24 cellular contexts compared by ENCODE assay signal in the genomic region with DNA sequence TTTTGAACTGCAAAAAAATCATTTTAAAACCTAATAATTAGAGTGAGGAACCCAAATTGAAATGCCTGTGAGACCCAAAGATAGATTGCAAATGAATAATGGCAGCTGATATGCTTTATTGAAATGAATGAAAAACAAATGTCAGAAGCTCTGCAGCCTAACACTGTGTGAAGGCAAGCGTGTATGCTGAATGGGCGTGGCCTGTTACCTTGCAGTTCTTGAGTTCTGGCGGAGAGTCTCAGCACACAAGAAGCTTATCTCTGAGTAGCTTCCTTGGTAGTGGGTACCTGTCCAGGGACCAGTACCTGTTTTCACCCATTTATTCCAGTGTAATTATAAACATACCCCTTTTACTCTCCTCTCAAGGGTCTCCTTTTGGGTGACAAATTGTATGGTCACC.
"Had no signal": no experiment of that assay in that cellular context is flagged by ENCODE, and none has a peak within 500 bp of the region (broad histone marks: within the 10 kb centered on the region; RNA-seq: fewer than 3 reads in every experiment).

No MANE protein-coding gene starts in this region.

- H3K4me1 Mint-ChIP-seq: activated CD4-positive, alpha-beta T cell treated with anti-CD3 and anti-CD28 coated beads, Interleukin-2, amount 10 ng/mL, durations not matched to agents 24 days and 14 days; activated naive CD4-positive, alpha-beta T cell treated with anti-CD3 and anti-CD28 coated beads, Interleukin-2, amount 50 U/mL, for 24 hours; activated naive CD8-positive, alpha-beta T cell treated with anti-CD3 and anti-CD28 coated beads, Interleukin-2, amount 10 ng/mL, durations not matched to agents 7 days and 5 days; activated T-helper 17 cell treated with anti-CD3 and anti-CD28 coated beads, Interleukin-2, amount 50 U/mL, for 72 hours; central memory CD8-positive, alpha-beta T cell had no signal

- H3K27me3 Mint-ChIP-seq: activated CD4-positive, alpha-beta T cell treated with anti-CD3 and anti-CD28 coated beads, Interleukin-2, amount 10 ng/mL, durations not matched to agents 24 days and 14 days; activated CD8-positive, alpha-beta T cell treated with anti-CD3 and anti-CD28 coated beads for 36 hours; activated naive CD4-positive, alpha-beta T cell treated with anti-CD3 and anti-CD28 coated beads, Interleukin-2, amount 50 U/mL, for 24 hours; activated naive CD8-positive, alpha-beta T cell treated with anti-CD3 and anti-CD28 coated beads, Interleukin-2, amount 10 ng/mL, durations not matched to agents 7 days and 5 days; central memory CD8-positive, alpha-beta T cell had no signal

- H3K4me3 Mint-ChIP-seq: activated CD4-positive, alpha-beta T cell treated with anti-CD3 and anti-CD28 coated beads, Interleukin-2, amount 10 ng/mL, durations not matched to agents 24 days and 14 days; activated CD8-positive, alpha-beta T cell treated with anti-CD3 and anti-CD28 coated beads for 36 hours; activated naive CD4-positive, alpha-beta T cell treated with anti-CD3 and anti-CD28 coated beads, Interleukin-2, amount 50 U/mL, for 24 hours; activated naive CD8-positive, alpha-beta T cell treated with anti-CD3 and anti-CD28 coated beads, Interleukin-2, amount 10 ng/mL, durations not matched to agents 7 days and 5 days; activated T-cell treated with anti-CD3 and anti-CD28 coated beads, Interleukin-2, amount 50 U/mL, for 72 hours; activated T-helper 17 cell treated with anti-CD3 and anti-CD28 coated beads, Interleukin-2, amount 50 U/mL, for 72 hours; central memory CD8-positive, alpha-beta T cell had no signal

- ATAC-seq: activated CD8-positive, alpha-beta T cell treated with anti-CD3 and anti-CD28 coated beads for 36 hours; activated T-cell treated with anti-CD3 and anti-CD28 coated beads, Interleukin-2, amount 50 U/mL, for 72 hours had no signal

- DNase-seq: activated CD4-positive, alpha-beta T cell treated with anti-CD3 and anti-CD28 coated beads, Interleukin-2, amount 10 ng/mL, durations not matched to agents 24 days and 14 days; activated CD4-positive, alpha-beta T cell treated with anti-CD3 and anti-CD28 coated beads, Interleukin-2, amount 50 U/mL, for 4 hours; activated gamma-delta T cell; activated naive CD4-positive, alpha-beta T cell treated with Interleukin-2 at 50 U/mL for 16 hours; activated naive CD8-positive, alpha-beta T cell treated with anti-CD3 and anti-CD28 coated beads, Interleukin-2, amount 10 ng/mL, durations not matched to agents 7 days and 5 days; activated T-cell treated with anti-CD3 and anti-CD28 coated beads, Interleukin-2, amount 50 U/mL, for 1 hour; activated T-cell treated with anti-CD3 and anti-CD28 coated beads, Interleukin-2, amount 50 U/mL, for 72 hours; NCI-H1092 treated with DMSO at 0.1 percent for 48 hours; NCI-H1417; NCI-H146; NCI-H187; NCI-H2029 treated with DMSO at 0.1 percent for 48 hours; NCI-H2107; NCI-H524 treated with DMSO at 0.1 percent for 48 hours; OCI-M1; Right ventricle myocardium superior; T1000; WERI-Rb-1 had no signal

- H3K27ac Mint-ChIP-seq: activated CD4-positive, alpha-beta T cell treated with anti-CD3 and anti-CD28 coated beads, Interleukin-2, amount 10 ng/mL, durations not matched to agents 24 days and 14 days; activated CD8-positive, alpha-beta T cell treated with anti-CD3 and anti-CD28 coated beads for 36 hours; activated naive CD4-positive, alpha-beta T cell treated with anti-CD3 and anti-CD28 coated beads, Interleukin-2, amount 50 U/mL, for 24 hours; activated naive CD8-positive, alpha-beta T cell treated with anti-CD3 and anti-CD28 coated beads, Interleukin-2, amount 10 ng/mL, durations not matched to agents 7 days and 5 days; activated T-cell treated with anti-CD3 and anti-CD28 coated beads, Interleukin-2, amount 50 U/mL, for 72 hours; activated T-helper 17 cell treated with anti-CD3 and anti-CD28 coated beads, Interleukin-2, amount 50 U/mL, for 72 hours had no signal

- H3K4me3 ChIP-seq: ascending aorta, cardiac muscle cell had no signal

- H3K9me3 ChIP-seq: ascending aorta had no signal

- H3K27me3 ChIP-seq: ascending aorta had no signal

- H3K36me3 ChIP-seq: ascending aorta, cardiac muscle cell, WERI-Rb-1 had no signal

- H3K36me3 Mint-ChIP-seq: activated naive CD4-positive, alpha-beta T cell treated with anti-CD3 and anti-CD28 coated beads, Interleukin-2, amount 50 U/mL, for 24 hours; activated naive CD8-positive, alpha-beta T cell treated with anti-CD3 and anti-CD28 coated beads, Interleukin-2, amount 10 ng/mL, durations not matched to agents 7 days and 5 days had no signal

- H3K27ac ChIP-seq: ascending aorta, cardiac muscle cell, WERI-Rb-1 had no signal

- H3K4me1 ChIP-seq: ascending aorta had no signal

- H3K9me3 Mint-ChIP-seq: activated CD4-positive, alpha-beta T cell treated with anti-CD3 and anti-CD28 coated beads, Interleukin-2, amount 10 ng/mL, durations not matched to agents 24 days and 14 days; activated CD8-positive, alpha-beta T cell treated with anti-CD3 and anti-CD28 coated beads for 36 hours; activated naive CD4-positive, alpha-beta T cell treated with anti-CD3 and anti-CD28 coated beads, Interleukin-2, amount 50 U/mL, for 24 hours; activated naive CD8-positive, alpha-beta T cell treated with anti-CD3 and anti-CD28 coated beads, Interleukin-2, amount 10 ng/mL, durations not matched to agents 7 days and 5 days had no signal
